16 cellular contexts compared by ENCODE assay signal in the genomic region with DNA sequence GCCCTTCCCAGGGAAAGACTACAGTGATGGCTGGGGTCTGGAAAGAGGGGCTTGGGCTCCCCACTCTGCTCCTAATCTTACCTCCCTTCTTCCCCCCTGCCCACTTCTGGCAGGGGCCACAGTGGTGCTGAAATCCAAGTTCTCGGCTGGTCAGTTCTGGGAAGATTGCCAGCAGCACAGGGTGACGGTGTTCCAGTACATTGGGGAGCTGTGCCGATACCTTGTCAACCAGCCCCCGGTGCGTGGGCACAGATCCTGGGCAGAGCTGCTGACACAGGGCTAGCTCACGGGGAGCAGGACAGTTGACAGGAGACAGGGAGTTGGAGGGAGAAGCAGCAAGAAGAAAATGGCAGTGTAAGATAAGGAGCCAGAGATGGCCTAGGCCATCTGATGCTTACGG. TPM values are rescaled to one million over a fixed set of nuclear protein-coding genes. Genes with fewer than 3 reads are reported as not detected.
DNase-seq lines count a peak whose midpoint lies in the region; ATAC-seq and TF ChIP-seq lines count a peak whose summit lies in the region.
"Had no signal": no experiment of that assay in that cellular context is flagged by ENCODE, and none has a peak within 500 bp of the region (broad histone marks: within the 10 kb centered on the region; RNA-seq: fewer than 3 reads in every experiment).

No MANE protein-coding gene starts in this region.

- H3K27ac Mint-ChIP-seq in CD4-positive, CD25-positive, alpha-beta regulatory T cell, result peak overlapping the region in 2 of 3 donors; percentile 32 to 44
- H3K27ac Mint-ChIP-seq: activated CD8-positive, alpha-beta memory T cell treated with anti-CD3 and anti-CD28 coated beads, Interleukin-2, amount 10 ng/mL, durations not matched to agents 7 days and 5 days had no signal

- H3K4me1 Mint-ChIP-seq in CD4-positive, CD25-positive, alpha-beta regulatory T cell, result peaks cover 0 to 25% (median 2%) of the 10 kb centered on the region in 4 donors

- H3K27me3 Mint-ChIP-seq in CD4-positive, CD25-positive, alpha-beta regulatory T cell, result no peaks in the 10 kb centered on the region
- H3K27me3 Mint-ChIP-seq: activated CD8-positive, alpha-beta memory T cell treated with anti-CD3 and anti-CD28 coated beads, Interleukin-2, amount 10 ng/mL, durations not matched to agents 7 days and 5 days had no signal

- peaks cover 19% of the 10 kb centered on the region for H3K4me1 ChIP-seq in CD4-positive, CD25-positive, alpha-beta regulatory T cell (ENCODE audit: control insufficient read depth, insufficient read depth, low read length, poor library complexity, severe bottlenecking)
- H3K4me1 ChIP-seq in adipocyte (ENCODE audit: control insufficient read depth, insufficient read depth, low read length) (peaks cover 59% of the 10 kb centered on the region), BE2C (no peaks in the 10 kb centered on the region)

- TF ChIP-seq CTCF in fibroblast of mammary gland (conservative IDR thresholded peaks at IDR 0.05; ENCODE audit: control insufficient read depth, insufficient read depth, low read depth, low read length) (no peak), BE2C (IDR thresholded peaks at IDR 0.05; ENCODE audit: low read depth, low read length) (no peak)

- no peak overlapping the region for H3K4me3 ChIP-seq in CD4-positive, CD25-positive, alpha-beta regulatory T cell (ENCODE audit: low read depth, low read length)
- H3K4me3 ChIP-seq in adipocyte (ENCODE audit: low read length), result peak overlapping the region; percentile 94
- no peak overlapping the region for H3K4me3 ChIP-seq in fibroblast of mammary gland (ENCODE audit: control insufficient read depth, low read depth, low read length)
- H3K4me3 ChIP-seq in BE2C (ENCODE audit: low read depth, low read length), result no peak overlapping the region

- peak overlapping the region in 2 of 4 donors; percentile 21 to 87 for H3K4me3 Mint-ChIP-seq in CD4-positive, CD25-positive, alpha-beta regulatory T cell

- no peaks in the 10 kb centered on the region for H3K9me3 ChIP-seq in CD4-positive, CD25-positive, alpha-beta regulatory T cell (ENCODE audit: control insufficient read depth in 2 of 2, low read length in 2 of 2)
- H3K9me3 ChIP-seq in adipocyte (ENCODE audit: control insufficient read depth, low read length) (no peaks in the 10 kb centered on the region), BE2C (no peaks in the 10 kb centered on the region)
- H3K9me3 ChIP-seq: heart right ventricle, left lung had no signal

- H3K36me3 Mint-ChIP-seq in CD4-positive, CD25-positive, alpha-beta regulatory T cell, result no peaks in the 10 kb centered on the region
- H3K36me3 Mint-ChIP-seq: activated CD8-positive, alpha-beta memory T cell treated with anti-CD3 and anti-CD28 coated beads, Interleukin-2, amount 10 ng/mL, durations not matched to agents 7 days and 5 days had no signal

- peaks cover 8% of the 10 kb centered on the region for H3K36me3 ChIP-seq in CD4-positive, CD25-positive, alpha-beta regulatory T cell (ENCODE audit: control insufficient read depth, insufficient read depth, low read length)
- H3K36me3 ChIP-seq in adipocyte (ENCODE audit: control insufficient read depth, insufficient read depth, low read length, severe bottlenecking), result peaks cover 28% of the 10 kb centered on the region
- H3K36me3 ChIP-seq in BE2C, result no peaks in the 10 kb centered on the region; the same call in 1 of the 2 replicates

- H3K9ac ChIP-seq in adipocyte (ENCODE audit: low read length), result peak overlapping the region; percentile 99

- no peak for DNase-seq in CD4-positive, CD25-positive, alpha-beta regulatory T cell
- DNase-seq in adipocyte (ENCODE audit: low read depth) (no peak), fibroblast of mammary gland (ENCODE audit: low read depth) (peak; percentile 49), renal cortical epithelial cell (ENCODE audit: low read depth) (peak; percentile 65), pons (ENCODE audit: low spot score) (no peak), NCI-H1092 (lab: John Stamatoyannopoulos, UW) (no peak), BE2C (no peak)
- DNase-seq: activated CD8-positive, alpha-beta memory T cell treated with anti-CD3 and anti-CD28 coated beads, Interleukin-2, amount 10 ng/mL, durations not matched to agents 7 days and 5 days; GDM1; heart right ventricle; KG1; left lung; NCI-H187; NCI-H69; SIG-M5 had no signal

- no peaks in the 10 kb centered on the region for H3K27me3 ChIP-seq in CD4-positive, CD25-positive, alpha-beta regulatory T cell (ENCODE audit: control insufficient read depth, insufficient read depth, low read length)
- H3K27me3 ChIP-seq in adipocyte (replicated peaks; ENCODE audit: control insufficient read depth, insufficient read depth, low read length) (no peaks in the 10 kb centered on the region), BE2C (no peaks in the 10 kb centered on the region)
- H3K27me3 ChIP-seq: heart right ventricle, left lung had no signal

- no peaks in the 10 kb centered on the region for H3K9me3 Mint-ChIP-seq in CD4-positive, CD25-positive, alpha-beta regulatory T cell

- no peak for ATAC-seq in CD4-positive, CD25-positive, alpha-beta regulatory T cell (ENCODE audit: low read depth in 2 of 2)
- no peak for ATAC-seq in HG03520 (IDR thresholded peaks at IDR 0.05; ENCODE audit: unreplicated experiment)
- ATAC-seq: activated CD8-positive, alpha-beta memory T cell treated with anti-CD3 and anti-CD28 coated beads, Interleukin-2, amount 10 ng/mL, durations not matched to agents 7 days and 5 days; left lung had no signal

- H3K27ac ChIP-seq in CD4-positive, CD25-positive, alpha-beta regulatory T cell (ENCODE audit: insufficient read depth, low read length, poor library complexity, severe bottlenecking), result no peak overlapping the region
- H3K27ac ChIP-seq: heart right ventricle, left lung had no signal

RNA-seq across cellular contexts. Expression of gene SLC27A3, which starts 2.4 kb away (rescaled TPM):
- 8.3 TPM for total RNA-seq in CD4-positive, CD25-positive, alpha-beta regulatory T cell
- 1 to 10 TPM; 5.4 to 8.3 (median 5.9) TPM for polyA plus RNA-seq in CD4-positive, CD25-positive, alpha-beta regulatory T cell
- total RNA-seq in renal cortical epithelial cell, result 5.0 and 8.5 TPM in 2 replicates
- polyA plus RNA-seq in BE2C (2012; ENCODE audit: insufficient read depth, insufficient read length, low read depth), result 70.5 TPM

RNA-seq across cellular contexts. Expression of gene INTS3, which starts 49.8 kb away (rescaled TPM):
- 39.5 TPM for total RNA-seq in CD4-positive, CD25-positive, alpha-beta regulatory T cell
- 1 to 10 TPM; 6.9 to 9.4 (median 8.1) TPM for polyA plus RNA-seq in CD4-positive, CD25-positive, alpha-beta regulatory T cell
- 15.1 and 59.2 TPM in 2 replicates for total RNA-seq in renal cortical epithelial cell
- polyA plus RNA-seq in BE2C (2012; ENCODE audit: insufficient read depth, insufficient read length, low read depth), result 51.8 TPM

Comparison
In these comparisons a context has a peak if more than half of its experiments do, and no peak if none do; other contexts are left out.
1. DNase-seq: peak in fibroblast of mammary gland (single experiment) and renal cortical epithelial cell (single experiment); none in CD4-positive, CD25-positive, alpha-beta regulatory T cell (0 of 3), adipocyte (single experiment), pons (single experiment), NCI-H1092 (single experiment) and BE2C (single experiment).